ENCODE assay signal across 28 cellular contexts in genomic region chr9:36550135-36550534, GRCh38.
"Had no signal": no experiment of that assay in that cellular context is flagged by ENCODE, and none has a peak within 500 bp of the region (broad histone marks: within the 10 kb centered on the region; RNA-seq: fewer than 3 reads in every experiment).

No MANE protein-coding gene starts in this region.

- H3K9ac ChIP-seq: SK-N-SH had no signal

- H3K27ac Mint-ChIP-seq: activated CD4-positive, alpha-beta memory T cell treated with anti-CD3 and anti-CD28 coated beads for 36 hours; activated CD4-positive, alpha-beta T cell treated with anti-CD3 and anti-CD28 coated beads, Interleukin-2, amount 10 ng/mL, durations not matched to agents 7 days and 5 days; activated naive CD8-positive, alpha-beta T cell treated with anti-CD3 and anti-CD28 coated beads, Interleukin-2, amount 10 ng/mL, durations not matched to agents 7 days and 5 days; activated T-helper 17 cell treated with anti-CD3 and anti-CD28 coated beads, Interleukin-2, amount 50 U/mL, for 72 hours had no signal

- H3K27me3 ChIP-seq: adrenal gland, SJCRH30 had no signal

- H3K36me3 Mint-ChIP-seq: activated CD4-positive, alpha-beta memory T cell treated with anti-CD3 and anti-CD28 coated beads for 36 hours; activated naive CD8-positive, alpha-beta T cell treated with anti-CD3 and anti-CD28 coated beads, Interleukin-2, amount 10 ng/mL, durations not matched to agents 7 days and 5 days had no signal

- H3K4me2 ChIP-seq: SK-N-SH had no signal

- ATAC-seq: Panc1 had no signal

- H3K36me3 ChIP-seq: adrenal gland, SJCRH30 had no signal

- H3K4me1 Mint-ChIP-seq: activated CD4-positive, alpha-beta T cell treated with anti-CD3 and anti-CD28 coated beads, Interleukin-2, amount 10 ng/mL, durations not matched to agents 7 days and 5 days; activated naive CD8-positive, alpha-beta T cell treated with anti-CD3 and anti-CD28 coated beads, Interleukin-2, amount 10 ng/mL, durations not matched to agents 7 days and 5 days; activated T-helper 17 cell treated with anti-CD3 and anti-CD28 coated beads, Interleukin-2, amount 50 U/mL, for 72 hours had no signal

- H3K9me3 Mint-ChIP-seq: activated CD4-positive, alpha-beta memory T cell treated with anti-CD3 and anti-CD28 coated beads for 36 hours; activated CD4-positive, alpha-beta T cell treated with anti-CD3 and anti-CD28 coated beads, Interleukin-2, amount 10 ng/mL, durations not matched to agents 7 days and 5 days; activated naive CD8-positive, alpha-beta T cell treated with anti-CD3 and anti-CD28 coated beads, Interleukin-2, amount 10 ng/mL, durations not matched to agents 7 days and 5 days; activated T-helper 17 cell treated with anti-CD3 and anti-CD28 coated beads, Interleukin-2, amount 50 U/mL, for 72 hours had no signal

- H3K4me1 ChIP-seq: adrenal gland had no signal

- DNase-seq: activated CD4-positive, alpha-beta memory T cell treated with anti-CD3 and anti-CD28 coated beads for 36 hours; activated CD4-positive, alpha-beta T cell treated with anti-CD3 and anti-CD28 coated beads, Interleukin-2, amount 10 ng/mL, durations not matched to agents 7 days and 5 days; activated CD4-positive, CD25-positive, alpha-beta regulatory T cell; activated CD8-positive, alpha-beta memory T cell treated with anti-CD3 and anti-CD28 coated beads for 24 hours; activated gamma-delta T cell treated with Interleukin-2 at 50 U/mL for 16 hours; activated naive CD4-positive, alpha-beta T cell treated with anti-CD3 and anti-CD28 coated beads, Interleukin-2, amount 50 U/mL, for 16 hours; activated naive CD8-positive, alpha-beta T cell treated with anti-CD3 and anti-CD28 coated beads, Interleukin-2, amount 10 ng/mL, durations not matched to agents 7 days and 5 days; activated T-cell treated with anti-CD3 and anti-CD28 coated beads for 4 hours; activated T-cell treated with anti-CD3 and anti-CD28 coated beads, Interleukin-2, amount 50 U/mL, for 48 hours; adrenal gland; anterior cingulate cortex; cerebellar nuclear complex; NCI-H1105; NCI-H1436; NCI-H1694 treated with DMSO at 0.1 percent for 48 hours; NCI-H2029 treated with DMSO at 0.1 percent for 48 hours; NCI-H345; NCI-H510A; NCI-H526 treated with DMSO at 0.1 percent for 48 hours; NCI-H82; Right ventricle myocardium superior; RPMI8226; SJCRH30; SK-N-SH; T-helper 1 cell had no signal

- H3K9me3 ChIP-seq: adrenal gland, SJCRH30, SK-N-SH had no signal

- H3K4me3 Mint-ChIP-seq: activated CD4-positive, alpha-beta memory T cell treated with anti-CD3 and anti-CD28 coated beads for 36 hours; activated CD4-positive, alpha-beta T cell treated with anti-CD3 and anti-CD28 coated beads, Interleukin-2, amount 10 ng/mL, durations not matched to agents 7 days and 5 days; activated naive CD8-positive, alpha-beta T cell treated with anti-CD3 and anti-CD28 coated beads, Interleukin-2, amount 10 ng/mL, durations not matched to agents 7 days and 5 days; activated T-helper 17 cell treated with anti-CD3 and anti-CD28 coated beads, Interleukin-2, amount 50 U/mL, for 72 hours had no signal

- H3K4me3 ChIP-seq: adrenal gland, SJCRH30 had no signal

- H3K27ac ChIP-seq: adrenal gland, SJCRH30, VCaP had no signal
